ENCODE assay signal across 1 cellular context in genomic region chr12:1804545-1805332, GRCh38.
TF ChIP-seq lines count a peak whose summit lies in the region.

No MANE protein-coding gene starts in this region.

TF ChIP-seq in HepG2, 621 proteins besides CTCF, POLR2A, EP300 and RAD21 (continued from another document and continues in another):
- TF ChIP-seq ZNF281 (CRISPR knock-in tag; IDR thresholded peaks at IDR 0.05; ENCODE audit: borderline replicate concordance) (no peak), ELF1 (CRISPR knock-in tag; IDR thresholded peaks at IDR 0.05) (peak; percentile 94), ZFP91 (CRISPR knock-in tag; IDR thresholded peaks at IDR 0.05; ENCODE audit: borderline replicate concordance) (no peak), BCL6 (CRISPR knock-in tag; IDR thresholded peaks at IDR 0.05) (no peak), ZNF841 (CRISPR knock-in tag; IDR thresholded peaks at IDR 0.05; ENCODE audit: borderline replicate concordance) (no peak), WIZ (CRISPR knock-in tag; IDR thresholded peaks at IDR 0.05) (no peak), PREB (CRISPR knock-in tag; IDR thresholded peaks at IDR 0.05) (no peak), ZNF280D (CRISPR knock-in tag; IDR thresholded peaks at IDR 0.05) (peak; percentile 24; the same call in 1 of the 2 replicates), TMF1 (CRISPR knock-in tag; IDR thresholded peaks at IDR 0.05; ENCODE audit: low read depth) (no peak), FOXO4 (CRISPR knock-in tag; conservative IDR thresholded peaks at IDR 0.05) (no peak), NFE2L2 (IDR thresholded peaks at IDR 0.05; ENCODE audit: low read length) (no peak), ZNF550 (CRISPR knock-in tag; IDR thresholded peaks at IDR 0.05; ENCODE audit: borderline replicate concordance) (no peak), ARHGAP35 (CRISPR knock-in tag; IDR thresholded peaks at IDR 0.05; ENCODE audit: borderline replicate concordance) (no peak), ISL2 (CRISPR knock-in tag; IDR thresholded peaks at IDR 0.05) (no peak), ZNF678 (CRISPR knock-in tag; IDR thresholded peaks at IDR 0.05) (no peak), GMEB2 (CRISPR knock-in tag; IDR thresholded peaks at IDR 0.05; ENCODE audit: low read depth) (no peak), FOXJ3 (CRISPR knock-in tag; IDR thresholded peaks at IDR 0.05; ENCODE audit: borderline replicate concordance) (no peak), ZNF646 (CRISPR knock-in tag; IDR thresholded peaks at IDR 0.05) (no peak), DDIT3 (CRISPR knock-in tag; IDR thresholded peaks at IDR 0.05) (no peak), CHD4 (IDR thresholded peaks at IDR 0.05; ENCODE audit: borderline replicate concordance, low read length) (no peak), THAP11 (CRISPR knock-in tag; IDR thresholded peaks at IDR 0.05) (peak; percentile 99), PHF8 (CRISPR knock-in tag; IDR thresholded peaks at IDR 0.05) (0 out of 2 replicates have a peak, but pooled peaks have one; percentile 6), ZNF274 (CRISPR knock-in tag; IDR thresholded peaks at IDR 0.05) (no peak), GABPA (IDR thresholded peaks at IDR 0.05; ENCODE audit: low read depth, low read length) (peak; percentile 81), GABPA (CRISPR knock-in tag; IDR thresholded peaks at IDR 0.05; ENCODE audit: low read depth) (peak; percentile 96), HDAC1 (CRISPR knock-in tag; IDR thresholded peaks at IDR 0.05) (no peak), ZNF687 (CRISPR knock-in tag; IDR thresholded peaks at IDR 0.05) (peak; percentile 84), ZNF441 (CRISPR knock-in tag; IDR thresholded peaks at IDR 0.05; ENCODE audit: borderline replicate concordance) (no peak), ONECUT2 (CRISPR knock-in tag; IDR thresholded peaks at IDR 0.05) (no peak), KDM3A (CRISPR knock-in tag; IDR thresholded peaks at IDR 0.05; ENCODE audit: low read depth) (no peak), IKZF1 (IDR thresholded peaks at IDR 0.05) (no peak), MZF1 (CRISPR knock-in tag; IDR thresholded peaks at IDR 0.05; ENCODE audit: borderline replicate concordance) (no peak), NR2C2 (CRISPR knock-in tag; IDR thresholded peaks at IDR 0.05; ENCODE audit: borderline replicate concordance) (no peak; the same call in 1 of the 2 replicates), CBX2 (IDR thresholded peaks at IDR 0.05; ENCODE audit: low read depth, low read length) (no peak), CBX2 (CRISPR knock-in tag; IDR thresholded peaks at IDR 0.05; ENCODE audit: low read depth) (no peak)
